ENCODE assay signal across 26 cellular contexts in genomic region chr6:21608610-21609009, GRCh38.
"Had no signal": no experiment of that assay in that cellular context is flagged by ENCODE, and none has a peak within 500 bp of the region (broad histone marks: within the 10 kb centered on the region; RNA-seq: fewer than 3 reads in every experiment).

No MANE protein-coding gene starts in this region.

- H3K27me3 ChIP-seq: ascending aorta, body of pancreas had no signal

- DNase-seq: activated CD4-positive, alpha-beta T cell treated with anti-CD3 and anti-CD28 coated beads for 36 hours; activated CD4-positive, CD25-positive, alpha-beta regulatory T cell; activated CD8-positive, alpha-beta memory T cell treated with anti-CD3 and anti-CD28 coated beads, Interleukin-2, amount 50 U/mL, for 48 hours; activated CD8-positive, alpha-beta T cell treated with anti-CD3 and anti-CD28 coated beads for 36 hours; activated effector memory CD4-positive, alpha-beta T cell treated with anti-CD3 and anti-CD28 coated beads, Interleukin-2, amount 50 U/mL, for 16 hours; activated naive CD4-positive, alpha-beta T cell treated with Interleukin-2 at 50 U/mL for 16 hours; activated naive CD8-positive, alpha-beta T cell treated with anti-CD3 and anti-CD28 coated beads, Interleukin-2, amount 50 U/mL, for 24 hours; activated T-cell treated with anti-CD3 and anti-CD28 coated beads, Interleukin-2, amount 50 U/mL, for 1 hour; amniotic stem cell; body of pancreas; KG1; NCI-H1048; NCI-H146; NCI-H1930; NCI-H345; NCI-H510A; NCI-H526 treated with DMSO at 0.1 percent for 48 hours; NCI-H82; PC-3; SIG-M5; T-cell; T-helper 2 cell; T1000 had no signal

- H3K4me1 ChIP-seq: ascending aorta, body of pancreas had no signal

- H3K27ac ChIP-seq: ascending aorta, body of pancreas, VCaP had no signal

- ATAC-seq: activated CD4-positive, alpha-beta T cell treated with anti-CD3 and anti-CD28 coated beads for 36 hours; activated CD8-positive, alpha-beta T cell treated with anti-CD3 and anti-CD28 coated beads for 36 hours; activated naive CD4-positive, alpha-beta T cell treated with anti-CD3 and anti-CD28 coated beads, Interleukin-2, amount 50 U/mL, for 72 hours; activated naive CD8-positive, alpha-beta T cell treated with anti-CD3 and anti-CD28 coated beads, Interleukin-2, amount 50 U/mL, for 24 hours; body of pancreas; PC-3; T-cell had no signal

- H3K9me3 ChIP-seq: ascending aorta, body of pancreas had no signal

- H3K4me3 ChIP-seq: ascending aorta, body of pancreas had no signal

- H3K36me3 ChIP-seq: ascending aorta had no signal
